Comparison of ENCODE assay signal across 16 cellular contexts in genomic region chr14:21229821-21230220, GRCh38. TPM values are rescaled to one million over a fixed set of nuclear protein-coding genes. Genes with fewer than 3 reads are reported as not detected.
DNase-seq lines count a peak whose midpoint lies in the region; ATAC-seq and TF ChIP-seq lines count a peak whose summit lies in the region.
"Had no signal": no experiment of that assay in that cellular context is flagged by ENCODE, and none has a peak within 500 bp of the region (broad histone marks: within the 10 kb centered on the region; RNA-seq: fewer than 3 reads in every experiment).

No MANE protein-coding gene starts in this region.

- no peak for DNase-seq in CD8-positive, alpha-beta T cell
- DNase-seq in HCT116 (ENCODE audit: low read depth, low spot score) (no peak), mesothelial cell of epicardium (ENCODE audit: low spot score in 2 of 2, unreplicated experiment in 2 of 2) (no peak), type B pancreatic cell (ENCODE audit: extremely low spot score, unreplicated experiment) (no peak), GM10266 (ENCODE audit: extremely low spot score) (no peak), SHP77 treated with DMSO at 0.1 percent for 48 hours (lab: John Stamatoyannopoulos, UW) (no peak)
- DNase-seq in activated CD8-positive, alpha-beta T cell treated with anti-CD3 and anti-CD28 coated beads for 36 hours: no peak
- DNase-seq: brain microvascular endothelial cell, EL, NCI-H1092, NCI-H226, tibial artery had no signal

- no peak overlapping the region for H3K9ac ChIP-seq in HCT116 (ENCODE audit: low read length)
- H3K9ac ChIP-seq: BLaER1 treated with 17β-estradiol and CSF1 and Interleukin-3, amounts not matched to agents 10 nM and 100 nM had no signal

- intact Hi-C loops in CD8-positive, alpha-beta T cell (cut with DNase I, micrococcal nuclease): loop anchor here in 1 of 2 experiments (1.0 to 2.0 kb wide), 3 partner anchors 12 to 35 kb away; no protein-coding TSS in a partner anchor
- intact Hi-C loops in HCT116 (cut with micrococcal nuclease): loop anchor here (2.0 to 10.0 kb wide), 3 partner anchors 19 to 172 kb away; no protein-coding TSS in a partner anchor
- intact Hi-C loops in activated CD8-positive, alpha-beta T cell treated with anti-CD3 and anti-CD28 coated beads for 36 hours (cut with micrococcal nuclease): loop anchor here (10.0 kb wide), 1 partner anchor 155 kb away; the partner anchor contains the start of gene SUPT16H

- H3K4me2 ChIP-seq in HCT116 (ENCODE audit: low read length): no peak overlapping the region
- H3K4me2 ChIP-seq: BLaER1 treated with 17β-estradiol and CSF1 and Interleukin-3, amounts not matched to agents 10 nM and 100 nM; hepatocyte had no signal

- BruUV-seq in HCT116 (replicated peaks; lab: Mats Ljungman, UMichigan): TSS peak; percentile 7

- H3K4me1 ChIP-seq in CD8-positive, alpha-beta T cell (ENCODE audit: insufficient read depth, low read length): peaks cover 60% of the 10 kb centered on the region
- H3K4me1 ChIP-seq in HCT116 (ENCODE audit: control insufficient read depth in 1 of 2, insufficient read depth in 2 of 2, low read length in 2 of 2): no peaks in the 10 kb centered on the region

- TF ChIP-seq POLR2A in HCT116 (IDR thresholded peaks at IDR 0.05; ENCODE audit: borderline replicate concordance, extremely low read depth, insufficient read depth, insufficient read length): no peak

- H3K79me2 ChIP-seq in HCT116 (ENCODE audit: insufficient read depth, low read length): peaks cover 100% of the 10 kb centered on the region

- no peaks in the 10 kb centered on the region for H3K9me3 ChIP-seq in CD8-positive, alpha-beta T cell (ENCODE audit: low read length)
- H3K9me3 ChIP-seq in HCT116 (ENCODE audit: control insufficient read depth in 1 of 2, insufficient read depth in 1 of 2, low read depth in 1 of 2, low read length in 2 of 2): no peaks in the 10 kb centered on the region
- H3K9me3 ChIP-seq: BLaER1 treated with 17β-estradiol and CSF1 and Interleukin-3, amounts not matched to agents 10 nM and 100 nM; tibial artery had no signal

- H3K4me1 Mint-ChIP-seq in CD8-positive, alpha-beta T cell (ENCODE audit: low read depth): peaks cover 74% of the 10 kb centered on the region
- H3K4me1 Mint-ChIP-seq in activated CD8-positive, alpha-beta T cell treated with anti-CD3 and anti-CD28 coated beads for 36 hours (ENCODE audit: low read depth): peaks cover 76% of the 10 kb centered on the region
- peaks cover 12% of the 10 kb centered on the region for H3K4me1 Mint-ChIP-seq in mesothelial cell of epicardium
- peaks cover 9% of the 10 kb centered on the region for H3K4me1 Mint-ChIP-seq in type B pancreatic cell (ENCODE audit: unreplicated experiment)

- no peaks in the 10 kb centered on the region for H3K9me2 ChIP-seq in HCT116 (ENCODE audit: insufficient read depth)

- H3K4me3 ChIP-seq in CD8-positive, alpha-beta T cell (ENCODE audit: low read depth, low read length): no peak overlapping the region
- H3K4me3 ChIP-seq in HCT116 (replicated peaks in 1 of 2; ENCODE audit: low read depth in 1 of 2, low read length in 2 of 2): no peak overlapping the region
- H3K4me3 ChIP-seq: BLaER1 treated with 17β-estradiol and CSF1 and Interleukin-3, amounts not matched to agents 10 nM and 100 nM; hepatocyte; tibial artery had no signal

- CTCF ChIA-PET in CD8-positive, alpha-beta T cell (lab: Charles Lee): interaction anchor here (1.0 to 2.1 kb wide), 2 partner anchors 12 to 150 kb away, joined by 3 to 9 read pairs; no protein-coding TSS in a partner anchor
- CTCF ChIA-PET in HCT116 (lab: Charles Lee): no interaction called here
- CTCF ChIA-PET in activated CD8-positive, alpha-beta T cell treated with anti-CD3 and anti-CD28 coated beads for 36 hours (lab: Charles Lee): interaction anchor here (1.2 to 3.0 kb wide), 3 partner anchors 10 to 18 kb away, joined by 3 to 9 read pairs (median 4); no protein-coding TSS in a partner anchor

- POLR2A ChIA-PET in CD8-positive, alpha-beta T cell (lab: Charles Lee): interaction anchor here (1.0 kb wide), 1 partner anchor 247 kb away, joined by 3 read pairs; the partner anchor contains the start of genes RAB2B and TOX4
- POLR2A ChIA-PET in HCT116 (lab: Charles Lee): no interaction called here
- POLR2A ChIA-PET in activated CD8-positive, alpha-beta T cell treated with anti-CD3 and anti-CD28 coated beads for 36 hours (lab: Charles Lee): interaction anchor here (1.0 to 1.8 kb wide), 2 partner anchors 26 to 36 kb away, joined by 4 to 7 read pairs; no protein-coding TSS in a partner anchor

- TF ChIP-seq CTCF in CD8-positive, alpha-beta T cell (IDR thresholded peaks at IDR 0.05): no peak
- TF ChIP-seq CTCF in HCT116 (IDR thresholded peaks at IDR 0.05 in 2 of 3, conservative IDR thresholded peaks at IDR 0.05 in 1 of 3; ENCODE audit: borderline replicate concordance in 1 of 3, insufficient read depth in 1 of 3, low read depth in 2 of 3, low read length in 2 of 3) (no peak), mesothelial cell of epicardium (IDR thresholded peaks at IDR 0.05; ENCODE audit: unreplicated experiment) (no peak), type B pancreatic cell (conservative IDR thresholded peaks at IDR 0.05) (no peak), GM10266 (IDR thresholded peaks at IDR 0.05; ENCODE audit: control insufficient read depth, insufficient read depth, low read depth, missing control alignments) (no peak)
- TF ChIP-seq CTCF in activated CD8-positive, alpha-beta T cell treated with anti-CD3 and anti-CD28 coated beads for 36 hours (IDR thresholded peaks at IDR 0.05): no peak

- H3K27me3 Mint-ChIP-seq in CD8-positive, alpha-beta T cell (ENCODE audit: low read depth): no peaks in the 10 kb centered on the region
- H3K27me3 Mint-ChIP-seq in activated CD8-positive, alpha-beta T cell treated with anti-CD3 and anti-CD28 coated beads for 36 hours: no peaks in the 10 kb centered on the region
- H3K27me3 Mint-ChIP-seq in mesothelial cell of epicardium (ENCODE audit: low read depth): no peaks in the 10 kb centered on the region
- no peaks in the 10 kb centered on the region for H3K27me3 Mint-ChIP-seq in type B pancreatic cell

- H3K36me3 Mint-ChIP-seq in CD8-positive, alpha-beta T cell: peaks cover 80% of the 10 kb centered on the region
- H3K36me3 Mint-ChIP-seq in activated CD8-positive, alpha-beta T cell treated with anti-CD3 and anti-CD28 coated beads for 36 hours (ENCODE audit: low read depth): peaks cover 80% of the 10 kb centered on the region
- H3K36me3 Mint-ChIP-seq in mesothelial cell of epicardium (peaks cover 51% of the 10 kb centered on the region), type B pancreatic cell (peaks cover 41% of the 10 kb centered on the region)

- H3K27ac Mint-ChIP-seq in CD8-positive, alpha-beta T cell: peak overlapping the region; percentile 91
- peak overlapping the region; percentile 92 for H3K27ac Mint-ChIP-seq in activated CD8-positive, alpha-beta T cell treated with anti-CD3 and anti-CD28 coated beads for 36 hours
- H3K27ac Mint-ChIP-seq in mesothelial cell of epicardium (peak overlapping the region; percentile 18), type B pancreatic cell (no peak overlapping the region)

- TF ChIP-seq RAD21 in HCT116 (IDR thresholded peaks at IDR 0.05; ENCODE audit: low read depth): no peak

- H3K4me3 Mint-ChIP-seq in CD8-positive, alpha-beta T cell: peak overlapping the region; percentile 61
- H3K4me3 Mint-ChIP-seq in activated CD8-positive, alpha-beta T cell treated with anti-CD3 and anti-CD28 coated beads for 36 hours: peak overlapping the region; percentile 34
- no peak overlapping the region for H3K4me3 Mint-ChIP-seq in mesothelial cell of epicardium
- H3K4me3 Mint-ChIP-seq in type B pancreatic cell: no peak overlapping the region

- H4K20me1 ChIP-seq in HCT116 (ENCODE audit: insufficient read depth): peaks cover 73% of the 10 kb centered on the region

- H3K9me3 Mint-ChIP-seq in CD8-positive, alpha-beta T cell: no peaks in the 10 kb centered on the region
- H3K9me3 Mint-ChIP-seq in activated CD8-positive, alpha-beta T cell treated with anti-CD3 and anti-CD28 coated beads for 36 hours: no peaks in the 10 kb centered on the region
- no peaks in the 10 kb centered on the region for H3K9me3 Mint-ChIP-seq in mesothelial cell of epicardium
- no peaks in the 10 kb centered on the region for H3K9me3 Mint-ChIP-seq in type B pancreatic cell

- peak; percentile 78 for ATAC-seq in CD8-positive, alpha-beta T cell
- no peak for ATAC-seq in HCT116
- ATAC-seq in activated CD8-positive, alpha-beta T cell treated with anti-CD3 and anti-CD28 coated beads for 36 hours: peak; percentile 83

- H2AFZ ChIP-seq in HCT116 (ENCODE audit: low read depth, low read length, poor library complexity, severe bottlenecking): no peak overlapping the region
- H2AFZ ChIP-seq: hepatocyte had no signal

- H3K36me3 ChIP-seq in CD8-positive, alpha-beta T cell (ENCODE audit: insufficient read depth, low read length): peaks cover 56% of the 10 kb centered on the region
- peaks cover 69 to 87% of the 10 kb centered on the region in 2 experiments for H3K36me3 ChIP-seq in HCT116 (ENCODE audit: control insufficient read depth in 1 of 2, insufficient read depth in 2 of 2, low read length in 2 of 2)

- H3K27me3 ChIP-seq in CD8-positive, alpha-beta T cell (ENCODE audit: insufficient read depth, low read length): no peaks in the 10 kb centered on the region
- no peaks in the 10 kb centered on the region for H3K27me3 ChIP-seq in HCT116 (ENCODE audit: insufficient read depth, low read length)
- H3K27me3 ChIP-seq: BLaER1 treated with 17β-estradiol and CSF1 and Interleukin-3, amounts not matched to agents 10 nM and 100 nM; brain microvascular endothelial cell; hepatocyte; tibial artery had no signal

- H3K27ac ChIP-seq in CD8-positive, alpha-beta T cell (ENCODE audit: low read depth, low read length): peak overlapping the region; percentile 36
- H3K27ac ChIP-seq in HCT116 (ENCODE audit: low read depth, low read length): no peak overlapping the region
- H3K27ac ChIP-seq: BLaER1 treated with 17β-estradiol and CSF1 and Interleukin-3, amounts not matched to agents 10 nM and 100 nM; brain microvascular endothelial cell; hepatocyte; tibial artery had no signal

- RAD21 ChIA-PET in HCT116 (lab: Charles Lee; ENCODE audit: low non-redundant PET in 1 of 2, low total read pairs in 2 of 2, uncharacterized antibody in 2 of 2, unreplicated experiment in 2 of 2): no interaction called here

TF ChIP-seq in HCT116, 20 proteins besides CTCF, POLR2A, EP300 and RAD21 (continues in another document):
- TF ChIP-seq TCF7L2 (IDR thresholded peaks at IDR 0.05; ENCODE audit: borderline replicate concordance, extremely low read depth, insufficient read depth, insufficient read length): no peak

RNA-seq across cellular contexts. Expression of gene HNRNPC, which starts 39.4 kb away (rescaled TPM):
- 100 to 1,000 TPM; 621 to 624 TPM for total RNA-seq in CD8-positive, alpha-beta T cell
- total RNA-seq in HCT116 (2021; ENCODE audit: unreplicated experiment): 843 TPM
- polyA plus RNA-seq in HCT116 (2012): 620 and 840 TPM in 2 replicates
- 1,000 to 10,000 TPM; 1,078 to 1,115 TPM for total RNA-seq in activated CD8-positive, alpha-beta T cell treated with anti-CD3 and anti-CD28 coated beads for 36 hours
- 669 to 698 TPM (median 675 TPM) in 3 replicates for total RNA-seq in mesothelial cell of epicardium
- total RNA-seq in type B pancreatic cell (ENCODE audit: low replicate concordance): 474 and 692 TPM in 2 replicates

RNA-seq across cellular contexts. Expression of gene RPGRIP1, which starts 50.1 kb away (rescaled TPM):
- total RNA-seq in CD8-positive, alpha-beta T cell: not detected
- total RNA-seq in HCT116 (2021; ENCODE audit: unreplicated experiment) (not detected), mesothelial cell of epicardium (0.29 to 0.35 TPM (median 0.29 TPM) in 3 replicates), type B pancreatic cell (ENCODE audit: low replicate concordance) (0.19 and 0.63 TPM in 2 replicates)
- not detected in 2 replicates for polyA plus RNA-seq in HCT116 (2012)
- not detected for total RNA-seq in activated CD8-positive, alpha-beta T cell treated with anti-CD3 and anti-CD28 coated beads for 36 hours
- total RNA-seq: myocyte, pulmonary artery endothelial cell had no signal
- polyA plus RNA-seq: hepatocyte had no signal

Comparison
In these comparisons a context has a peak if more than half of its experiments do, and no peak if none do; other contexts are left out.
1. H3K4me3 Mint-ChIP-seq: peak in CD8-positive, alpha-beta T cell (single experiment) and activated CD8-positive, alpha-beta T cell treated with anti-CD3 and anti-CD28 coated beads for 36 hours (single experiment); none in mesothelial cell of epicardium (single experiment) and type B pancreatic cell (single experiment).